ENCODE assay signal across 27 cellular contexts in genomic region chr15:81863157-81863556, GRCh38.
DNase-seq lines count a peak whose midpoint lies in the region; ATAC-seq and TF ChIP-seq lines count a peak whose summit lies in the region.
"Had no signal": no experiment of that assay in that cellular context is flagged by ENCODE, and none has a peak within 500 bp of the region (broad histone marks: within the 10 kb centered on the region; RNA-seq: fewer than 3 reads in every experiment).

No MANE protein-coding gene starts in this region.

- no peak for TF ChIP-seq CTCF in RWPE2 (IDR thresholded peaks at IDR 0.05; ENCODE audit: poor library complexity, severe bottlenecking)
- no peak for TF ChIP-seq CTCF in epithelial cell of esophagus (IDR thresholded peaks at IDR 0.05; ENCODE audit: insufficient read depth, low read depth, low read length, missing control alignments)

- H3K27me3 ChIP-seq in RWPE2 (ENCODE audit: insufficient read depth, poor library complexity, severe bottlenecking), result no peaks in the 10 kb centered on the region
- H3K27me3 ChIP-seq: colonic mucosa, hepatocyte, sigmoid colon, uterus had no signal

- no peak overlapping the region for H3K4me3 Mint-ChIP-seq in naive thymus-derived CD8-positive, alpha-beta T cell
- no peak overlapping the region for H3K4me3 Mint-ChIP-seq in stimulated activated naive CD8-positive, alpha-beta T cell treated with anti-CD3 and anti-CD28 coated beads, Interleukin-15, amount 100 ng/mL, for 72 hours
- H3K4me3 Mint-ChIP-seq: activated CD4-positive, alpha-beta T cell treated with anti-CD3 and anti-CD28 coated beads for 36 hours; activated naive CD8-positive, alpha-beta T cell treated with anti-CD3 and anti-CD28 coated beads, Interleukin-2, amount 10 ng/mL, durations not matched to agents 7 days and 5 days; CD4-positive, CD25-positive, alpha-beta regulatory T cell; IgD-negative memory B cell; memory B cell had no signal

- H3K36me3 ChIP-seq in RWPE2 (ENCODE audit: low read depth), result no peaks in the 10 kb centered on the region
- H3K36me3 ChIP-seq: colonic mucosa, sigmoid colon, uterus had no signal

- DNase-seq in HCEC 1CT (peak; percentile 32), RWPE2 (ENCODE audit: low spot score) (no peak), epithelial cell of esophagus (ENCODE audit: low read depth) (peak; percentile 6), stromal cell of bone marrow (ENCODE audit: low read depth) (peak; percentile 5), DMS114 treated with DMSO at 0.1 percent for 48 hours (lab: John Stamatoyannopoulos, UW; ENCODE audit: unreplicated experiment) (no peak)
- no peak for DNase-seq in naive thymus-derived CD8-positive, alpha-beta T cell
- DNase-seq in stimulated activated naive CD8-positive, alpha-beta T cell treated with anti-CD3 and anti-CD28 coated beads, Interleukin-15, amount 100 ng/mL, for 72 hours, result no peak
- DNase-seq: activated CD4-positive, alpha-beta T cell treated with anti-CD3 and anti-CD28 coated beads for 36 hours; activated effector memory CD4-positive, alpha-beta T cell treated with anti-CD3 and anti-CD28 coated beads, Interleukin-2, amount 50 U/mL, for 16 hours; activated naive CD8-positive, alpha-beta T cell treated with anti-CD3 and anti-CD28 coated beads, Interleukin-2, amount 10 ng/mL, durations not matched to agents 7 days and 5 days; activated T-cell treated with anti-CD3 and anti-CD28 coated beads for 4 hours; CD4-positive, CD25-positive, alpha-beta regulatory T cell; colonic mucosa; effector memory CD4-positive, alpha-beta T cell; left colon; NCI-H2029 treated with DMSO at 0.1 percent for 48 hours; NCI-H226; NCI-H69; RPMI8226; sigmoid colon; stimulated activated naive CD4-positive, alpha-beta T cell treated with Interleukin-2 at 50 U/mL for 16 hours; T-helper 2 cell; uterus had no signal

- H3K4me3 ChIP-seq in RWPE2 (ENCODE audit: severe bottlenecking) (no peak overlapping the region), epithelial cell of esophagus (ENCODE audit: low read length) (no peak overlapping the region)
- H3K4me3 ChIP-seq: colonic mucosa, hepatocyte, sigmoid colon, SK-N-MC, uterus had no signal

- no peak overlapping the region for H3K27ac Mint-ChIP-seq in naive thymus-derived CD8-positive, alpha-beta T cell
- no peak overlapping the region for H3K27ac Mint-ChIP-seq in stimulated activated naive CD8-positive, alpha-beta T cell treated with anti-CD3 and anti-CD28 coated beads, Interleukin-15, amount 100 ng/mL, for 72 hours
- H3K27ac Mint-ChIP-seq: activated CD4-positive, alpha-beta T cell treated with anti-CD3 and anti-CD28 coated beads for 36 hours; activated naive CD8-positive, alpha-beta T cell treated with anti-CD3 and anti-CD28 coated beads, Interleukin-2, amount 10 ng/mL, durations not matched to agents 7 days and 5 days; CD4-positive, CD25-positive, alpha-beta regulatory T cell; memory B cell had no signal

- POLR2A ChIA-PET in naive thymus-derived CD8-positive, alpha-beta T cell (lab: Charles Lee), result no interaction called here

- no peaks in the 10 kb centered on the region for H3K9me3 ChIP-seq in RWPE2 (ENCODE audit: severe bottlenecking)
- H3K9me3 ChIP-seq: colonic mucosa, sigmoid colon, uterus had no signal

- H3K27me3 Mint-ChIP-seq in naive thymus-derived CD8-positive, alpha-beta T cell, result peaks cover 1 to 18% (median 10%) of the 10 kb centered on the region in 5 donors
- no peaks in the 10 kb centered on the region for H3K27me3 Mint-ChIP-seq in stimulated activated naive CD8-positive, alpha-beta T cell treated with anti-CD3 and anti-CD28 coated beads, Interleukin-15, amount 100 ng/mL, for 72 hours
- H3K27me3 Mint-ChIP-seq: CD4-positive, CD25-positive, alpha-beta regulatory T cell had no signal

- H3K4me1 ChIP-seq in RWPE2 (ENCODE audit: insufficient read depth, poor library complexity, severe bottlenecking), result no peaks in the 10 kb centered on the region
- H3K4me1 ChIP-seq: colonic mucosa, sigmoid colon, uterus had no signal

- no peak overlapping the region for H3K27ac ChIP-seq in RWPE2 (ENCODE audit: poor library complexity, severe bottlenecking)
- H3K27ac ChIP-seq: colonic mucosa, hepatocyte, sigmoid colon, SK-N-MC, uterus had no signal

- peaks cover 0 to 5% (median 0%) of the 10 kb centered on the region in 3 donors for H3K36me3 Mint-ChIP-seq in naive thymus-derived CD8-positive, alpha-beta T cell
- H3K36me3 Mint-ChIP-seq: activated naive CD8-positive, alpha-beta T cell treated with anti-CD3 and anti-CD28 coated beads, Interleukin-2, amount 10 ng/mL, durations not matched to agents 7 days and 5 days; CD4-positive, CD25-positive, alpha-beta regulatory T cell; IgD-negative memory B cell; memory B cell had no signal

- H3K4me1 Mint-ChIP-seq in naive thymus-derived CD8-positive, alpha-beta T cell, result peaks cover 0 to 10% (median 0%) of the 10 kb centered on the region in 4 donors
- H3K4me1 Mint-ChIP-seq in stimulated activated naive CD8-positive, alpha-beta T cell treated with anti-CD3 and anti-CD28 coated beads, Interleukin-15, amount 100 ng/mL, for 72 hours, result no peaks in the 10 kb centered on the region
- H3K4me1 Mint-ChIP-seq: activated CD4-positive, alpha-beta T cell treated with anti-CD3 and anti-CD28 coated beads for 36 hours; activated naive CD8-positive, alpha-beta T cell treated with anti-CD3 and anti-CD28 coated beads, Interleukin-2, amount 10 ng/mL, durations not matched to agents 7 days and 5 days had no signal

- peaks cover 0 to 3% (median 0%) of the 10 kb centered on the region in 9 donors for H3K9me3 Mint-ChIP-seq in naive thymus-derived CD8-positive, alpha-beta T cell
- H3K9me3 Mint-ChIP-seq in stimulated activated naive CD8-positive, alpha-beta T cell treated with anti-CD3 and anti-CD28 coated beads, Interleukin-15, amount 100 ng/mL, for 72 hours, result no peaks in the 10 kb centered on the region
- H3K9me3 Mint-ChIP-seq: activated naive CD8-positive, alpha-beta T cell treated with anti-CD3 and anti-CD28 coated beads, Interleukin-2, amount 10 ng/mL, durations not matched to agents 7 days and 5 days; memory B cell had no signal

- peak; percentile 50; the same call in 1 of the 3 replicates for ATAC-seq in RWPE2 (ENCODE audit: low read depth)
- ATAC-seq in naive thymus-derived CD8-positive, alpha-beta T cell, result no peak
- no peak for ATAC-seq in stimulated activated naive CD8-positive, alpha-beta T cell treated with anti-CD3 and anti-CD28 coated beads, Interleukin-15, amount 100 ng/mL, for 72 hours
- ATAC-seq: activated CD4-positive, alpha-beta T cell treated with anti-CD3 and anti-CD28 coated beads for 36 hours; left colon had no signal

Comparison
In these comparisons a context has a peak if more than half of its experiments do, and no peak if none do; other contexts are left out.
1. DNase-seq: peak in HCEC 1CT (single experiment), epithelial cell of esophagus (single experiment) and stromal cell of bone marrow (single experiment); none in RWPE2 (single experiment), naive thymus-derived CD8-positive, alpha-beta T cell (0 of 10), DMS114 treated with DMSO at 0.1 percent for 48 hours (single experiment) and stimulated activated naive CD8-positive, alpha-beta T cell treated with anti-CD3 and anti-CD28 coated beads, Interleukin-15, amount 100 ng/mL, for 72 hours (0 of 2).